In genomic region chr11:88089134-88089533, GRCh38 we compare ENCODE assay signal across 8 cellular contexts.
"Had no signal": no experiment of that assay in that cellular context is flagged by ENCODE, and none has a peak within 500 bp of the region (broad histone marks: within the 10 kb centered on the region; RNA-seq: fewer than 3 reads in every experiment).

No MANE protein-coding gene starts in this region.

- H3K36me3 ChIP-seq: HAP-1 had no signal

- H3K9me3 Mint-ChIP-seq: HFFc6 had no signal

- ATAC-seq: HCT116, K562 had no signal

- H3K4me3 Mint-ChIP-seq: HFFc6 had no signal

- H3K27ac Mint-ChIP-seq: HFFc6 had no signal

- H3K27ac ChIP-seq: GM23248 had no signal

- H3K9me3 ChIP-seq: HAP-1 had no signal

- H3K4me3 ChIP-seq: GM23248, HAP-1, K562 had no signal

- DNase-seq: GM23248, GOT3, H7, HFFc6, IMR-90 had no signal

- H3K4me1 ChIP-seq: HAP-1 had no signal
